In the genomic region with DNA sequence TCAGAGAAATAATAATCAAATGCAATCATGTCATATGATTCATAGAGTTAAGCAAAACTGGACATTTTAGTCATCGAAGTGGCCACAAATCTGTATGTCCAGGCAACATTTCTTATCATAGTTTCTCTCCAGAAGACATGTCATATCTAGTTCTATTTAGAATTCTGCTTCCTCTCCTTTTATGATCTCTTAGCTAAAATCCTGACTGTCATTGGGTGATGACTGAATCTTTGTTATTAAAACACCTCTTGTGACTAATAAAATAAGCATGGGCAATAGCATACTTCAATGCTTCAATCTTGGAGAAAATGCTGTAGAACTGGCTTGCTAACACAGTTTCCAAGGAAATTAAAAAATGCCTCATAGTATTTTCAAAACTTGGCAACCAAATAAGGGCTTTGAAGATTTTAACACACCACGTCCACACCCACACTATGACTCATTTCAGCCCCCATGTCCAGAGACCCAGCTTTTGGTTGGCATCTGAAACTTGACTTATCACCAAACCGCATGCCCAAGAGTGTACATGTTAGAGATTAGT, we compare ENCODE assay signal across 14 cellular contexts.
DNase-seq lines count a peak whose midpoint lies in the region; ATAC-seq and TF ChIP-seq lines count a peak whose summit lies in the region.
"Had no signal": no experiment of that assay in that cellular context is flagged by ENCODE, and none has a peak within 500 bp of the region (broad histone marks: within the 10 kb centered on the region; RNA-seq: fewer than 3 reads in every experiment).

No MANE protein-coding gene starts in this region.

- DNase-seq in HCEC 1CT: peak; percentile 82
- DNase-seq in fibroblast of pulmonary artery (ENCODE audit: low read depth): peak; percentile 73
- peak; percentile 56 for DNase-seq in stromal cell of bone marrow (ENCODE audit: low read depth)
- no peak for DNase-seq in activated CD8-positive, alpha-beta memory T cell treated with anti-CD3 and anti-CD28 coated beads, Interleukin-2, amount 50 U/mL, for 48 hours
- no peak for DNase-seq in SKM-1 (lab: John Stamatoyannopoulos, UW; ENCODE audit: unreplicated experiment)
- DNase-seq: activated CD4-positive, alpha-beta T cell treated with anti-CD3 and anti-CD28 coated beads for 4 hours; glutamatergic neuron; NCI-H1048; NCI-H510A treated with DMSO at 0.1 percent for 48 hours; ovary; stimulated activated CD4-positive, alpha-beta T cell treated with anti-CD3 and anti-CD28 coated beads, Interleukin-4, amount 100 ng/mL, for 24 hours; SW 1271 had no signal

- H3K4me3 ChIP-seq in fibroblast of pulmonary artery (replicated peaks; ENCODE audit: low read depth, low read length): no peak overlapping the region
- H3K4me3 ChIP-seq: ovary had no signal

- ATAC-seq in SK-N-SH treated with all-trans-retinoic acid at 6 μM for 48 hours: peak; percentile 70
- ATAC-seq in GM21515 (IDR thresholded peaks at IDR 0.05; ENCODE audit: unreplicated experiment): no peak

- no peak for TF ChIP-seq CTCF in fibroblast of pulmonary artery (IDR thresholded peaks at IDR 0.05; ENCODE audit: low read length, missing control alignments)

TF ChIP-seq in SK-N-SH treated with all-trans-retinoic acid at 6 μM for 48 hours, 23 proteins besides CTCF, POLR2A, EP300 and RAD21:
- 0 out of 2 replicates have a peak, but pooled peaks have one; percentile 11 for TF ChIP-seq ISL1 (CRISPR knock-in tag; IDR thresholded peaks at IDR 0.05)
- TF ChIP-seq, protein P1, sequence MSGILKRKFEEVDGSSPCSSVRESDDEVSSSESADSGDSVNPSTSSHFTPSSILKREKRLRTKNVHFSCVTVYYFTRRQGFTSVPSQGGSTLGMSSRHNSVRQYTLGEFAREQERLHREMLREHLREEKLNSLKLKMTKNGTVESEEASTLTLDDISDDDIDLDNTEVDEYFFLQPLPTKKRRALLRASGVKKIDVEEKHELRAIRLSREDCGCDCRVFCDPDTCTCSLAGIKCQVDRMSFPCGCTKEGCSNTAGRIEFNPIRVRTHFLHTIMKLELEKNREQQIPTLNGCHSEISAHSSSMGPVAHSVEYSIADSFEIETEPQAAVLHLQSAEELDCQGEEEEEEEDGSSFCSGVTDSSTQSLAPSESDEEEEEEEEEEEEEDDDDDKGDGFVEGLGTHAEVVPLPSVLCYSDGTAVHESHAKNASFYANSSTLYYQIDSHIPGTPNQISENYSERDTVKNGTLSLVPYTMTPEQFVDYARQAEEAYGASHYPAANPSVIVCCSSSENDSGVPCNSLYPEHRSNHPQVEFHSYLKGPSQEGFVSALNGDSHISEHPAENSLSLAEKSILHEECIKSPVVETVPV (CRISPR knock-in tag; IDR thresholded peaks at IDR 0.05): no peak

Comparison
In these comparisons a context has a peak if more than half of its experiments do, and no peak if none do; other contexts are left out.
1. DNase-seq: peak in HCEC 1CT (single experiment), fibroblast of pulmonary artery (single experiment) and stromal cell of bone marrow (single experiment); none in activated CD8-positive, alpha-beta memory T cell treated with anti-CD3 and anti-CD28 coated beads, Interleukin-2, amount 50 U/mL, for 48 hours (single experiment) and SKM-1 (single experiment).